21 cellular contexts compared by ENCODE assay signal in the genomic region with DNA sequence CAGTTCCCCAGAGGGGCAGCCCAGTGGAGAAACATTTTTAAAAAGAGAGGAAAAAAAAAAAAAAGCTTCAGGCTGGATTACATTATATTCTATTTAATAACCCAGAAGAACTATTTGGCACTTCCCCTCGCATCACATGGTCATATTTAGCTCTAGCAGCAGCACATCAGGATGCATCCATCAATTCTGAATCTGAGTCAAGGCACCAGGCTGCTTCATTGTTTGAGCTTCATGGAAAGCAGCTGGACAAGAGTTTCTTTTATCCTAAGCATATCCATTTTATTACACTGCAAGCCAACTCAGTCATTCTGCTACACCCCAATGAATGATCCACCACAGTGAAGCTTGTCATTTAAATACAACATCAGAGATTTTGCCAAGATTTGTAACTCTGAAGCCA. TPM values are rescaled to one million over a fixed set of nuclear protein-coding genes. Genes with fewer than 3 reads are reported as not detected.
A peak's percentile ranks its signal among the peaks of the same experiment; 100 is the strongest.
DNase-seq lines count a peak whose midpoint lies in the region; ATAC-seq lines count a peak whose summit lies in the region.
"Had no signal": no experiment of that assay in that cellular context is flagged by ENCODE, and none has a peak within 500 bp of the region (broad histone marks: within the 10 kb centered on the region; RNA-seq: fewer than 3 reads in every experiment).

No MANE protein-coding gene starts in this region.

- H3K4me1 ChIP-seq in trophoblast cell (ENCODE audit: control insufficient read depth in 1 of 2, insufficient read depth in 2 of 2, low read length in 2 of 2) = no peaks in the 10 kb centered on the region
- H3K4me1 ChIP-seq: A549, BE2C had no signal

- H4K12ac ChIP-seq in trophoblast cell (ENCODE audit: low read depth, low read length) = no peak overlapping the region

- H2AFZ ChIP-seq in trophoblast cell (ENCODE audit: insufficient read depth, low read length, poor library complexity) = no peak overlapping the region
- H2AFZ ChIP-seq: GM23248 had no signal

- H3K4ac ChIP-seq in trophoblast cell (ENCODE audit: low read depth, low read length) = peak overlapping the region; percentile 75

- H3K23ac ChIP-seq in trophoblast cell (ENCODE audit: low read length) = no peak overlapping the region

- H4K8ac ChIP-seq in trophoblast cell (ENCODE audit: low read depth, low read length) = no peak overlapping the region

- peaks cover 6% of the 10 kb centered on the region for H3K36me3 Mint-ChIP-seq in T-helper 17 cell (ENCODE audit: low read depth)

- no peaks in the 10 kb centered on the region for H3K9me3 ChIP-seq in T-helper 17 cell (ENCODE audit: control insufficient read depth, low read length, poor library complexity, severe bottlenecking)
- peaks cover 2% of the 10 kb centered on the region for H3K9me3 ChIP-seq in trophoblast cell (ENCODE audit: insufficient read depth, low read depth, low read length)
- H3K9me3 ChIP-seq: A549, BE2C had no signal

- no peak for ATAC-seq in T-helper 17 cell
- no peak for ATAC-seq in sciatic nerve
- ATAC-seq in GM21526 (IDR thresholded peaks at IDR 0.05; ENCODE audit: low FRiP score, unreplicated experiment) = no peak
- ATAC-seq: A549 had no signal

- no peak overlapping the region for H4K91ac ChIP-seq in trophoblast cell (ENCODE audit: low read depth, low read length)

- H3K14ac ChIP-seq in trophoblast cell (ENCODE audit: low read length) = no peak overlapping the region

- intact Hi-C loops in sciatic nerve (cut with DNase I) = no loop called here

- peaks cover 38% of the 10 kb centered on the region for H3K4me1 Mint-ChIP-seq in T-helper 17 cell

- H3K27me3 ChIP-seq in trophoblast cell (ENCODE audit: insufficient read depth, low read length) = no peaks in the 10 kb centered on the region
- H3K27me3 ChIP-seq: BE2C; BLaER1 treated with 17β-estradiol and CSF1 and Interleukin-3, amounts not matched to agents 10 nM and 100 nM had no signal

- no peak overlapping the region for H2BK5ac ChIP-seq in trophoblast cell (ENCODE audit: low read depth, low read length, poor library complexity)

- H3K27ac Mint-ChIP-seq in T-helper 17 cell = peak overlapping the region; percentile 10
- H3K27ac Mint-ChIP-seq: CD4-positive, alpha-beta T cell had no signal

- H3K18ac ChIP-seq in trophoblast cell (ENCODE audit: low read length) = no peak overlapping the region

- no peak overlapping the region for H3K27ac ChIP-seq in trophoblast cell (ENCODE audit: low read depth, low read length)
- H3K27ac ChIP-seq: A549; BLaER1 treated with 17β-estradiol and CSF1 and Interleukin-3, amounts not matched to agents 10 nM and 100 nM; GM23248 had no signal

- H3K4me2 ChIP-seq in trophoblast cell (ENCODE audit: low read length) = no peak overlapping the region
- H3K4me2 ChIP-seq: A549; BLaER1 treated with 17β-estradiol and CSF1 and Interleukin-3, amounts not matched to agents 10 nM and 100 nM had no signal

- H3K27me3 Mint-ChIP-seq in T-helper 17 cell = no peaks in the 10 kb centered on the region
- H3K27me3 Mint-ChIP-seq: CD4-positive, alpha-beta T cell had no signal

- peaks cover 0 to under 1% of the 10 kb centered on the region in 2 experiments for H3K36me3 ChIP-seq in trophoblast cell (ENCODE audit: control insufficient read depth in 1 of 2, insufficient read depth in 2 of 2, low read length in 2 of 2)
- H3K36me3 ChIP-seq: BE2C had no signal

- H2BK12ac ChIP-seq in trophoblast cell (ENCODE audit: low read length) = no peak overlapping the region

- no peak overlapping the region for H2AK5ac ChIP-seq in trophoblast cell (ENCODE audit: low read length)

- DNase-seq in T-helper 17 cell = no peak
- DNase-seq in foreskin melanocyte = peak; percentile 66
- DNase-seq in trophoblast cell = no peak
- no peak for DNase-seq in activated effector memory CD4-positive, alpha-beta T cell treated with anti-CD3 and anti-CD28 coated beads, Interleukin-2, amount 50 U/mL, for 16 hours
- DNase-seq in sciatic nerve (ENCODE audit: low spot score) = no peak
- DNase-seq: 8988T; ACHN; AML-193; BE2C; Calu3; CD4-positive, alpha-beta T cell; COR-L47; DMS53; DND-41; GM23248; H7; HCEC 1CT had no signal

- H3K4me3 Mint-ChIP-seq in T-helper 17 cell = no peak overlapping the region
- H3K4me3 Mint-ChIP-seq: CD14-positive monocyte; CD4-positive, alpha-beta T cell had no signal

- H3K9ac ChIP-seq in trophoblast cell (ENCODE audit: low read length) = no peak overlapping the region
- H3K9ac ChIP-seq: BLaER1 treated with 17β-estradiol and CSF1 and Interleukin-3, amounts not matched to agents 10 nM and 100 nM; GM23248 had no signal

- H3K79me1 ChIP-seq in trophoblast cell (ENCODE audit: low read length) = no peaks in the 10 kb centered on the region

- no peak overlapping the region for H2BK120ac ChIP-seq in trophoblast cell (ENCODE audit: insufficient read depth, low read length, poor library complexity)

- H3K79me2 ChIP-seq in trophoblast cell (ENCODE audit: control insufficient read depth, insufficient read depth, low read length, poor library complexity) = peaks cover 4% of the 10 kb centered on the region

- no CpG with 5 or more reads among the region's 1 CpG for WGBS in trophoblast cell (ENCODE audit: extremely low coverage, insufficient coverage, insufficient read length)

- H3K4me3 ChIP-seq in trophoblast cell (ENCODE audit: low read depth, low read length) = no peak overlapping the region
- H3K4me3 ChIP-seq: A549; BLaER1 treated with 17β-estradiol and CSF1 and Interleukin-3, amounts not matched to agents 10 nM and 100 nM; GM23248 had no signal

RNA-seq across cellular contexts. Expression of gene SPTY2D1, which starts 10.0 kb away (rescaled TPM):
- 10 to 100 TPM; 55.0 to 70.6 TPM for total RNA-seq in T-helper 17 cell
- polyA plus RNA-seq in trophoblast cell (2013) = 34.7 TPM in 2 replicates
- total RNA-seq in sciatic nerve = 16.3 TPM

RNA-seq across cellular contexts. Expression of gene MISFA, which starts 24.6 kb away (rescaled TPM):
- total RNA-seq in T-helper 17 cell = 1 to 10 TPM in 1 of 2 donors, under 1 TPM in 1; 0.99 to 1.9 TPM
- polyA plus RNA-seq in trophoblast cell (2013) = 2.4 and 3.0 TPM in 2 replicates
- total RNA-seq in sciatic nerve = 5.6 TPM
- total RNA-seq: GM23248 had no signal
- polyA plus RNA-seq: CD14-positive monocyte had no signal

RNA-seq across cellular contexts. Expression of gene UEVLD, which starts 35.6 kb away (rescaled TPM):
- 10 to 100 TPM in 1 of 2 donors, 1 to 10 TPM in 1; 8.0 to 12.6 TPM for total RNA-seq in T-helper 17 cell
- polyA plus RNA-seq in trophoblast cell (2013) = 11.3 and 11.6 TPM in 2 replicates
- 25.9 TPM for total RNA-seq in sciatic nerve
